ENCODE assay signal across 22 cellular contexts in genomic region chr5:17799521-17799920, GRCh38.
DNase-seq lines count a peak whose midpoint lies in the region; ATAC-seq and FAIRE-seq lines count a peak whose summit lies in the region.
"Had no signal": no experiment of that assay in that cellular context is flagged by ENCODE, and none has a peak within 500 bp of the region (broad histone marks: within the 10 kb centered on the region; RNA-seq: fewer than 3 reads in every experiment).

No MANE protein-coding gene starts in this region.

- peak; percentile 51 for FAIRE-seq in HTR-8/SVneo (lab: Jason Lieb, UNC)
- FAIRE-seq: A204.1, GM12891, H54 had no signal

- peaks cover 19% of the 10 kb centered on the region for H3K4me1 ChIP-seq in ectodermal cell (ENCODE audit: control insufficient read depth, insufficient read depth, low read length)
- H3K4me1 ChIP-seq: BE2C had no signal

- H3K9me3 ChIP-seq in ectodermal cell (ENCODE audit: control insufficient read depth, low read length), result no peaks in the 10 kb centered on the region
- H3K9me3 ChIP-seq: BE2C had no signal

- H3K36me3 ChIP-seq in ectodermal cell (ENCODE audit: control insufficient read depth, insufficient read depth, low read length), result no peaks in the 10 kb centered on the region
- H3K36me3 ChIP-seq: BE2C had no signal

- no peaks in the 10 kb centered on the region for H3K27me3 ChIP-seq in ectodermal cell (ENCODE audit: control insufficient read depth, insufficient read depth, low read length, poor library complexity, severe bottlenecking)
- H3K27me3 ChIP-seq: BE2C had no signal

- 65 to 75% methylated on average over 1 of the region's 1 CpG for WGBS in ectodermal cell, 2 experiments

- peak; percentile 68 for DNase-seq in NCI-H748 (lab: John Stamatoyannopoulos, UW; ENCODE audit: unreplicated experiment)
- DNase-seq in NCI-H748 treated with DMSO at 0.1 percent for 48 hours (lab: John Stamatoyannopoulos, UW), result no peak
- no peak for DNase-seq in HTR-8/SVneo (ENCODE audit: insufficient read length, low spot score)
- no peak for DNase-seq in left lobe of liver (ENCODE audit: low spot score)
- no peak for DNase-seq in ecto neural progenitor cell (ENCODE audit: low spot score)
- DNase-seq: ACHN; BE2C; C1 segment of cervical spinal cord; CD4-positive, CD25-positive, alpha-beta regulatory T cell; CD8-positive, alpha-beta memory T cell; COR-L47; DMS 273 treated with DMSO at 0.1 percent for 48 hours; DMS53; DND-41; EL; GM23248; HCEC 1CT had no signal

- no peak overlapping the region for H3K4me3 ChIP-seq in ectodermal cell (ENCODE audit: insufficient read depth, low read depth, low read length)
- H3K4me3 ChIP-seq: GM23248 had no signal

- peak overlapping the region; percentile 17 for H3K27ac ChIP-seq in ectodermal cell (ENCODE audit: insufficient read depth, low read depth, low read length, poor library complexity, severe bottlenecking)
- H3K27ac ChIP-seq: GM23248 had no signal

- no peak for ATAC-seq in GM18873 (IDR thresholded peaks at IDR 0.05; ENCODE audit: low FRiP score, unreplicated experiment)
- ATAC-seq in left lobe of liver, result no peak
